ENCODE assay signal across 1 cellular context in the genomic region with DNA sequence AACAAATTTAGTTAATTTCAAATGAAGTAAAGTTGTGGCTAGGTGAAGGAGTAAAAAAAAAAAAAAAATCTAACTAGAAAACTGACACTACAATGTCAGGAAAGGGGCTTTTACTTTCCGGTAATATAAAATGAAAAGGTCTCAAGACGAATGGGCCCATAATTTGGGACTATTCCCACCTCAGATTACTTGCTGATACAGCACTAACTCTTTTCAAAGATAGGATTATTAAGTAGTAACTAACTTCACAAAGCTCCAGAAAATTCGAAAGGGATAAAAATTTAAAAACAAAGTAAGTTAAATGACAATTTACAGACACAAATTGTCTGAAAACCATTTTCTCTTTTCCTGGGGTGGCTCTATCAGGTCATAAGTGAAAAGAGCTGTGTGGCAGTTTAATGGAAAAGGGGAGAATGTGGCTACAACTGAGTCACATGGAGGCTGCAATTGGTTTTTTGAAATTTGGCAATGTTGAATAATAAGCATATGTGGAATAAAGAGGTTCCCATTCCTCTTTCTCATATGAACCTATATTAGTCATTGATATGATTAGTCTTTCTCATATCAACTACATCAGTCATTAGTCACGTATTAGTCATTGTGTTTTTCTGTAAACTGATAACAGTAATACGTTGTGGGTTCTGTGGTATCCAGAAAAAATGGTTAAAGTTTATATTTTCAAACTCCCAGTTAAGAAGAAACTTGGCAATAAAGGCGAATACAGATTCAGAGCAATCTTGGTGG.
TF ChIP-seq lines count a peak whose summit lies in the region.

No MANE protein-coding gene starts in this region.

TF ChIP-seq in SK-N-SH, 30 proteins besides CTCF, POLR2A, EP300 and RAD21 (continued from another document):
- no peak for TF ChIP-seq TAF1 (IDR thresholded peaks at IDR 0.05; ENCODE audit: borderline replicate concordance, low read depth, low read length)
- peak; percentile 100 for TF ChIP-seq JUND (IDR thresholded peaks at IDR 0.05)
- no peak for TF ChIP-seq SIN3A (IDR thresholded peaks at IDR 0.05; ENCODE audit: borderline replicate concordance, low read depth, low read length)
- no peak for TF ChIP-seq FOXJ3 (CRISPR knock-in tag; IDR thresholded peaks at IDR 0.05)
- peak; percentile 70; the same call in 1 of the 2 replicates for TF ChIP-seq RXRA (IDR thresholded peaks at IDR 0.05; ENCODE audit: borderline replicate concordance, low read depth)
- TF ChIP-seq GATA2 (CRISPR knock-in tag; IDR thresholded peaks at IDR 0.05): no peak
- no peak for TF ChIP-seq NRF1 (IDR thresholded peaks at IDR 0.05; ENCODE audit: low read depth, low read length)
- peak; percentile 73; the same call in 1 of the 2 replicates for TF ChIP-seq MEF2A (IDR thresholded peaks at IDR 0.05; ENCODE audit: borderline replicate concordance, low read depth)
- TF ChIP-seq, protein P1, sequence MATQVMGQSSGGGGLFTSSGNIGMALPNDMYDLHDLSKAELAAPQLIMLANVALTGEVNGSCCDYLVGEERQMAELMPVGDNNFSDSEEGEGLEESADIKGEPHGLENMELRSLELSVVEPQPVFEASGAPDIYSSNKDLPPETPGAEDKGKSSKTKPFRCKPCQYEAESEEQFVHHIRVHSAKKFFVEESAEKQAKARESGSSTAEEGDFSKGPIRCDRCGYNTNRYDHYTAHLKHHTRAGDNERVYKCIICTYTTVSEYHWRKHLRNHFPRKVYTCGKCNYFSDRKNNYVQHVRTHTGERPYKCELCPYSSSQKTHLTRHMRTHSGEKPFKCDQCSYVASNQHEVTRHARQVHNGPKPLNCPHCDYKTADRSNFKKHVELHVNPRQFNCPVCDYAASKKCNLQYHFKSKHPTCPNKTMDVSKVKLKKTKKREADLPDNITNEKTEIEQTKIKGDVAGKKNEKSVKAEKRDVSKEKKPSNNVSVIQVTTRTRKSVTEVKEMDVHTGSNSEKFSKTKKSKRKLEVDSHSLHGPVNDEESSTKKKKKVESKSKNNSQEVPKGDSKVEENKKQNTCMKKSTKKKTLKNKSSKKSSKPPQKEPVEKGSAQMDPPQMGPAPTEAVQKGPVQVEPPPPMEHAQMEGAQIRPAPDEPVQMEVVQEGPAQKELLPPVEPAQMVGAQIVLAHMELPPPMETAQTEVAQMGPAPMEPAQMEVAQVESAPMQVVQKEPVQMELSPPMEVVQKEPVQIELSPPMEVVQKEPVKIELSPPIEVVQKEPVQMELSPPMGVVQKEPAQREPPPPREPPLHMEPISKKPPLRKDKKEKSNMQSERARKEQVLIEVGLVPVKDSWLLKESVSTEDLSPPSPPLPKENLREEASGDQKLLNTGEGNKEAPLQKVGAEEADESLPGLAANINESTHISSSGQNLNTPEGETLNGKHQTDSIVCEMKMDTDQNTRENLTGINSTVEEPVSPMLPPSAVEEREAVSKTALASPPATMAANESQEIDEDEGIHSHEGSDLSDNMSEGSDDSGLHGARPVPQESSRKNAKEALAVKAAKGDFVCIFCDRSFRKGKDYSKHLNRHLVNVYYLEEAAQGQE (IDR thresholded peaks at IDR 0.05; ENCODE audit: low read depth, low read length): no peak
